Comparison of ENCODE assay signal across 6 cellular contexts in genomic region chr19:52713051-52713450, GRCh38. TPM values are rescaled to one million over a fixed set of nuclear protein-coding genes. Genes with fewer than 3 reads are reported as not detected.
DNase-seq lines count a peak whose midpoint lies in the region; ATAC-seq, FAIRE-seq and TF ChIP-seq lines count a peak whose summit lies in the region.
"Not testable (repeated sequence)": the region's sequence is repeated elsewhere in the genome, so short reads cannot be mapped to it uniquely, and the experiment has no call there.

No MANE protein-coding gene starts in this region.

- not testable (repeated sequence) for H2BK5ac ChIP-seq in trophoblast cell (ENCODE audit: low read depth, low read length, poor library complexity)

- 31% methylated on average over 2 of the region's 2 CpGs for WGBS in A549 (ENCODE audit: missing lambda C conversion rate)
- WGBS in trophoblast cell (ENCODE audit: extremely low coverage, insufficient coverage, insufficient read length), result no CpG with 5 or more reads among the region's 2 CpGs

- not testable (repeated sequence) for H3K4ac ChIP-seq in trophoblast cell (ENCODE audit: low read depth, low read length)

- not testable (repeated sequence) for TF ChIP-seq POLR2A in A549 (IDR thresholded peaks at IDR 0.05; ENCODE audit: low read length)

- intact Hi-C loops in activated CD4-positive, alpha-beta T cell treated with anti-CD3 and anti-CD28 coated beads, Interleukin-2, amount 10 ng/mL, durations not matched to agents 24 days and 14 days (cut with micrococcal nuclease), result not testable (repeated sequence)

- H2AK5ac ChIP-seq in trophoblast cell (ENCODE audit: low read length), result not testable (repeated sequence)

- TF ChIP-seq RAD21 in A549 (conservative IDR thresholded peaks at IDR 0.05 in 1 of 2, IDR thresholded peaks at IDR 0.05 in 1 of 2), result not testable (repeated sequence)

- peaks cover 15% of the 10 kb centered on the region for H3K4me1 Mint-ChIP-seq in activated CD4-positive, alpha-beta T cell treated with anti-CD3 and anti-CD28 coated beads, Interleukin-2, amount 10 ng/mL, durations not matched to agents 24 days and 14 days
- peaks cover 13% of the 10 kb centered on the region for H3K4me1 Mint-ChIP-seq in astrocyte (ENCODE audit: low read depth, unreplicated experiment)

- TF ChIP-seq EP300 in A549 (IDR thresholded peaks at IDR 0.05), result not testable (repeated sequence)

- not testable (repeated sequence) for H3K27me3 ChIP-seq in astrocyte (ENCODE audit: insufficient read depth, low read length); trophoblast cell (ENCODE audit: insufficient read depth, low read length)

- not testable (repeated sequence) for H3K18ac ChIP-seq in trophoblast cell (ENCODE audit: low read length)

- not testable (repeated sequence) for H3K27ac ChIP-seq in A549; astrocyte (ENCODE audit: low read depth, low read length); trophoblast cell (ENCODE audit: low read depth, low read length)

- not testable (repeated sequence) for H2AFZ ChIP-seq in astrocyte (ENCODE audit: low read depth, low read length); trophoblast cell (ENCODE audit: insufficient read depth, low read length, poor library complexity)

- H2BK12ac ChIP-seq in trophoblast cell (ENCODE audit: low read length), result not testable (repeated sequence)

- not testable (repeated sequence) for H4K12ac ChIP-seq in trophoblast cell (ENCODE audit: low read depth, low read length)

- not testable (repeated sequence) for H3K14ac ChIP-seq in trophoblast cell (ENCODE audit: low read length)

- peaks cover 31% of the 10 kb centered on the region for H3K9me3 Mint-ChIP-seq in activated CD4-positive, alpha-beta T cell treated with anti-CD3 and anti-CD28 coated beads, Interleukin-2, amount 10 ng/mL, durations not matched to agents 24 days and 14 days
- H3K9me3 Mint-ChIP-seq in astrocyte (ENCODE audit: unreplicated experiment), result peaks cover 32% of the 10 kb centered on the region

- TF ChIP-seq CTCF in A549 (IDR thresholded peaks at IDR 0.05); astrocyte (IDR thresholded peaks at IDR 0.05; ENCODE audit: insufficient read depth, low read depth, low read length): not testable (repeated sequence)

- H3K79me2 ChIP-seq in astrocyte (ENCODE audit: insufficient read depth, low read length); trophoblast cell (ENCODE audit: control insufficient read depth, insufficient read depth, low read length, poor library complexity): not testable (repeated sequence)

- not testable (repeated sequence) for H2BK120ac ChIP-seq in trophoblast cell (ENCODE audit: insufficient read depth, low read length, poor library complexity)

- peak overlapping the region; percentile 24 for H3K27ac Mint-ChIP-seq in activated CD4-positive, alpha-beta T cell treated with anti-CD3 and anti-CD28 coated beads, Interleukin-2, amount 10 ng/mL, durations not matched to agents 24 days and 14 days
- H3K27ac Mint-ChIP-seq in astrocyte (ENCODE audit: unreplicated experiment), result not testable (repeated sequence)

- POLR2A ChIA-PET in A549 (lab: Yijun Ruan, JAX), result not testable (repeated sequence)

- peaks cover 89% of the 10 kb centered on the region for H3K36me3 Mint-ChIP-seq in activated CD4-positive, alpha-beta T cell treated with anti-CD3 and anti-CD28 coated beads, Interleukin-2, amount 10 ng/mL, durations not matched to agents 24 days and 14 days (ENCODE audit: low read depth)
- H3K36me3 Mint-ChIP-seq in astrocyte (ENCODE audit: low read depth, unreplicated experiment), result peaks cover 54% of the 10 kb centered on the region

- ATAC-seq in A549, result not testable (repeated sequence)

- not testable (repeated sequence) for H4K91ac ChIP-seq in trophoblast cell (ENCODE audit: low read depth, low read length)

- CTCF ChIA-PET in A549 (lab: Yijun Ruan, JAX), result not testable (repeated sequence)

- peaks cover 77% of the 10 kb centered on the region for H3K9me3 ChIP-seq in A549
- not testable (repeated sequence) for H3K9me3 ChIP-seq in astrocyte (ENCODE audit: insufficient read depth, low read depth, low read length); trophoblast cell (ENCODE audit: insufficient read depth, low read depth, low read length)

- H4K8ac ChIP-seq in trophoblast cell (ENCODE audit: low read depth, low read length), result peak overlapping the region; percentile 60

- H3K27me3 Mint-ChIP-seq in activated CD4-positive, alpha-beta T cell treated with anti-CD3 and anti-CD28 coated beads, Interleukin-2, amount 10 ng/mL, durations not matched to agents 24 days and 14 days; astrocyte (ENCODE audit: low read depth, unreplicated experiment): not testable (repeated sequence)

- not testable (repeated sequence) for H3K4me3 ChIP-seq in A549; astrocyte (ENCODE audit: insufficient read depth, low read depth, low read length); trophoblast cell (ENCODE audit: low read depth, low read length)

- H3K79me1 ChIP-seq in trophoblast cell (ENCODE audit: low read length), result not testable (repeated sequence)

- not testable (repeated sequence) for H3K36me3 ChIP-seq in astrocyte (ENCODE audit: insufficient read depth, low read length)
- H3K36me3 ChIP-seq in trophoblast cell (ENCODE audit: control insufficient read depth in 1 of 2, insufficient read depth in 2 of 2, low read length in 2 of 2), result peaks cover 50 to 56% of the 10 kb centered on the region in 2 experiments

- not testable (repeated sequence) for H3K9ac ChIP-seq in astrocyte (ENCODE audit: low read length); trophoblast cell (ENCODE audit: low read length)

- H3K4me3 Mint-ChIP-seq in activated CD4-positive, alpha-beta T cell treated with anti-CD3 and anti-CD28 coated beads, Interleukin-2, amount 10 ng/mL, durations not matched to agents 24 days and 14 days; astrocyte (ENCODE audit: unreplicated experiment): not testable (repeated sequence)

- H3K4me2 ChIP-seq in A549; astrocyte (ENCODE audit: low read length); trophoblast cell (ENCODE audit: low read length): not testable (repeated sequence)

- not testable (repeated sequence) for H3K23ac ChIP-seq in trophoblast cell (ENCODE audit: low read length)

- H4K20me1 ChIP-seq in astrocyte (ENCODE audit: insufficient read depth, low read length), result not testable (repeated sequence)

- not testable (repeated sequence) for DNase-seq in A549 (ENCODE audit: low read depth in 1 of 2, low spot score in 1 of 2); activated CD4-positive, alpha-beta T cell treated with anti-CD3 and anti-CD28 coated beads, Interleukin-2, amount 10 ng/mL, durations not matched to agents 24 days and 14 days; astrocyte (ENCODE audit: low read depth); trophoblast cell; urothelium cell line (ENCODE audit: low spot score)

- not testable (repeated sequence) for H3K4me1 ChIP-seq in A549; astrocyte (ENCODE audit: insufficient read depth, low read length)
- peaks cover 15% of the 10 kb centered on the region in 2 experiments for H3K4me1 ChIP-seq in trophoblast cell (ENCODE audit: control insufficient read depth in 1 of 2, insufficient read depth in 2 of 2, low read length in 2 of 2)

- FAIRE-seq in A549 (lab: Jason Lieb, UNC) (peak; percentile 73), astrocyte (lab: Jason Lieb, UNC) (peak; percentile 63), colon (lab: Jason Lieb, UNC) (peak; percentile 24), urothelium cell line (lab: Jason Lieb, UNC) (peak; percentile 20)

RNA-seq across cellular contexts. Expression of gene ZNF611, which starts 21.8 kb away (rescaled TPM):
- polyA plus RNA-seq in A549 (2011; rRNA removed) (5.5 and 5.6 TPM in 2 replicates), A549 (2017; fragmentation: RNase III; extraction: RNeasy Plus Mini Kit Qiagen cat#74134 plus additional on column Dnase treatment) (4.1 to 5.2 TPM (median 5.0 TPM) in 3 replicates)
- polyA plus RNA-seq in A549 (2012; cell fraction: cytosol; rRNA removed), result 2.6 and 3.4 TPM in 2 replicates
- polyA plus RNA-seq in A549 (2012; cell fraction: nucleus; rRNA removed), result 3.2 and 4.1 TPM in 2 replicates
- polyA minus RNA-seq in A549 (2011; rRNA and poly(A)+ RNA removed), result 5.6 and 7.9 TPM in 2 replicates
- total RNA-seq in activated CD4-positive, alpha-beta T cell treated with anti-CD3 and anti-CD28 coated beads, Interleukin-2, amount 10 ng/mL, durations not matched to agents 24 days and 14 days, result 15.9 and 18.2 TPM in 2 replicates
- 18.8 and 21.1 TPM in 2 replicates for total RNA-seq in astrocyte
- polyA plus RNA-seq in trophoblast cell (2013), result 37.3 and 37.8 TPM in 2 replicates
